ENCODE assay signal across 17 cellular contexts in the genomic region with DNA sequence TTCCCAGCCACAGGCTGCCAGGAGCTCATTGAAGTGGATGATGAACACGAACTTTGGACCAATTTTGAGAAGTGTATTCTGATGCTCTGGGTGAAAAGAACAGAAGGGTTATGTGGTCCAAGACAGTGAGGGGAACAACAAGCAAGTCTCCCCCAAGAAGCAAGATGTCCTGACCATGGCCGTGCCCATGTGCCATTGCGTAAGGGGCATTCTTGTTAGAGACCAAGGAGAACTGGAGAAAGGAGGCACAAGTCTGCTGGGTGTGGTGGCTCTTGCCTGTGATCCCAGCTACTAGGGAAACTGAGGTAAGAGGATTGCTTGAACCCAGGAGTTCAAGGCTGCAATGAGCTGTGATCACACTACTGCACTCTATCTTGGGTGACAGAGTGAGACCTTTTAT. TPM values are rescaled to one million over a fixed set of nuclear protein-coding genes. Genes with fewer than 3 reads are reported as not detected.
DNase-seq lines count a peak whose midpoint lies in the region; ATAC-seq, FAIRE-seq and TF ChIP-seq lines count a peak whose summit lies in the region.
"Had no signal": no experiment of that assay in that cellular context is flagged by ENCODE, and none has a peak within 500 bp of the region (broad histone marks: within the 10 kb centered on the region; RNA-seq: fewer than 3 reads in every experiment).

No MANE protein-coding gene starts in this region.

- no peak for TF ChIP-seq POLR2A in HepG2 (IDR thresholded peaks at IDR 0.05; ENCODE audit: insufficient read depth in 1 of 2, low read depth in 2 of 2, low read length in 2 of 2)
- no peak for TF ChIP-seq POLR2A in right lobe of liver (IDR thresholded peaks at IDR 0.05)

- no peak for TF ChIP-seq CTCF in HepG2 (CRISPR knock-in tag; IDR thresholded peaks at IDR 0.05)
- TF ChIP-seq CTCF in right lobe of liver (IDR thresholded peaks at IDR 0.05), result no peak

- no TSS peak for BruUV-seq in HepG2 (replicated peaks; lab: Mats Ljungman, UMichigan)

- H2AFZ ChIP-seq in HepG2 (ENCODE audit: low read length), result no peak overlapping the region
- H2AFZ ChIP-seq in trophoblast cell (ENCODE audit: insufficient read depth, low read length, poor library complexity), result no peak overlapping the region
- H2AFZ ChIP-seq: GM23248 had no signal

- POLR2A ChIA-PET in HepG2 (lab: Yijun Ruan, JAX), result no interaction called here
- POLR2A ChIA-PET in CD8-positive, alpha-beta memory T cell (lab: Charles Lee), result interaction anchor here (0.6 kb wide), 1 partner anchor 84 kb away, joined by 3 read pairs; no protein-coding TSS in a partner anchor

- H2BK12ac ChIP-seq in trophoblast cell (ENCODE audit: low read length), result peak overlapping the region; percentile 94

- H2AK5ac ChIP-seq in trophoblast cell (ENCODE audit: low read length), result no peak overlapping the region

- H3K4me2 ChIP-seq in HepG2 (ENCODE audit: low read depth, low read length) (no peak overlapping the region), trophoblast cell (ENCODE audit: low read length) (no peak overlapping the region)

- H3K4me1 ChIP-seq in HepG2 (ENCODE audit: insufficient read depth, low read length), result peaks cover 7% of the 10 kb centered on the region; the same call in 1 of the 2 replicates
- no peaks in the 10 kb centered on the region for H3K4me1 ChIP-seq in right lobe of liver
- peaks cover 2 to 3% of the 10 kb centered on the region in 2 experiments for H3K4me1 ChIP-seq in trophoblast cell (ENCODE audit: control insufficient read depth in 1 of 2, insufficient read depth in 2 of 2, low read length in 2 of 2)
- H3K4me1 ChIP-seq in CD8-positive, alpha-beta memory T cell (ENCODE audit: insufficient read depth, low read length), result peaks cover 18% of the 10 kb centered on the region

- no peak overlapping the region for H3K4me3 ChIP-seq in HepG2 (replicated peaks in 1 of 3; ENCODE audit: insufficient read depth in 1 of 3, low read depth in 2 of 3, low read length in 3 of 3)
- no peak overlapping the region for H3K4me3 ChIP-seq in right lobe of liver
- no peak overlapping the region for H3K4me3 ChIP-seq in trophoblast cell (ENCODE audit: low read depth, low read length)
- no peak overlapping the region for H3K4me3 ChIP-seq in CD8-positive, alpha-beta memory T cell (ENCODE audit: low read length)
- H3K4me3 ChIP-seq: GM23248 had no signal

- 7% methylated on average over 3 of the region's 3 CpGs for WGBS in HepG2 (ENCODE audit: low lambda C conversion rate)
- WGBS in right lobe of liver (ENCODE audit: insufficient coverage, low coverage, low lambda C conversion rate, missing lambda C conversion rate), result 74% methylated on average over 3 of the region's 3 CpGs
- no CpG with 5 or more reads among the region's 3 CpGs for WGBS in trophoblast cell (ENCODE audit: extremely low coverage, insufficient coverage, insufficient read length)

- in situ Hi-C loops in HepG2 (cut with HindIII; ENCODE audit: extremely low pct_ligation_motif_present, low pct_unique_long_range_greater_than_20kb), result no loop called here

- no peak overlapping the region for H2BK5ac ChIP-seq in trophoblast cell (ENCODE audit: low read depth, low read length, poor library complexity)

- no peak overlapping the region for H3K14ac ChIP-seq in trophoblast cell (ENCODE audit: low read length)

- TF ChIP-seq RAD21 in HepG2 (CRISPR knock-in tag; IDR thresholded peaks at IDR 0.05), result no peak
- TF ChIP-seq RAD21 in Ishikawa (IDR thresholded peaks at IDR 0.05; ENCODE audit: low read depth), result no peak

- no peak overlapping the region for H4K12ac ChIP-seq in trophoblast cell (ENCODE audit: low read depth, low read length)

- no peaks in the 10 kb centered on the region for H3K9me3 Mint-ChIP-seq in CD8-positive, alpha-beta memory T cell
- H3K9me3 Mint-ChIP-seq: CD4-positive, alpha-beta memory T cell had no signal

- no peak overlapping the region for H4K8ac ChIP-seq in trophoblast cell (ENCODE audit: low read depth, low read length)

- no peak for TF ChIP-seq EP300 in HepG2 (IDR thresholded peaks at IDR 0.05; ENCODE audit: low read depth in 2 of 2, low read length in 2 of 2)
- no peak for TF ChIP-seq EP300 in HepG2 (CRISPR knock-in tag; IDR thresholded peaks at IDR 0.05; ENCODE audit: borderline replicate concordance)
- TF ChIP-seq EP300 in Ishikawa (IDR thresholded peaks at IDR 0.05; ENCODE audit: borderline replicate concordance), result no peak

- FAIRE-seq in HepG2 (lab: Jason Lieb, UNC), result no peak
- FAIRE-seq: G401.6, GM12892, H1 had no signal

- no peak overlapping the region for H3K23ac ChIP-seq in trophoblast cell (ENCODE audit: low read length)

- H3K4me3 Mint-ChIP-seq in CD8-positive, alpha-beta memory T cell, result no peak overlapping the region
- H3K4me3 Mint-ChIP-seq: CD4-positive, alpha-beta memory T cell; H9 had no signal

- H4K20me1 ChIP-seq in HepG2 (ENCODE audit: insufficient read depth, low read length), result no peaks in the 10 kb centered on the region

- peak overlapping the region in 1 of 8 donors; percentile 54 for H3K27ac Mint-ChIP-seq in CD8-positive, alpha-beta memory T cell
- H3K27ac Mint-ChIP-seq: H9 had no signal

- H3K27me3 Mint-ChIP-seq in CD8-positive, alpha-beta memory T cell, result peaks cover 0 to 2% of the 10 kb centered on the region in 2 donors
- H3K27me3 Mint-ChIP-seq: CD4-positive, alpha-beta memory T cell had no signal

- H3K9me3 ChIP-seq in HepG2 (ENCODE audit: low read length), result no peaks in the 10 kb centered on the region
- no peaks in the 10 kb centered on the region for H3K9me3 ChIP-seq in right lobe of liver
- no peaks in the 10 kb centered on the region for H3K9me3 ChIP-seq in trophoblast cell (ENCODE audit: insufficient read depth, low read depth, low read length)
- no peaks in the 10 kb centered on the region for H3K9me3 ChIP-seq in CD8-positive, alpha-beta memory T cell (ENCODE audit: low read length)
- H3K9me3 ChIP-seq: Caco-2 had no signal

- CTCF ChIA-PET in HepG2 (lab: Yijun Ruan, JAX; ENCODE audit: low intra/inter-chr PET ratio, low total read pairs), result interaction anchor here (1.7 kb wide), 1 partner anchor 263 kb away, joined by 4 read pairs; no protein-coding TSS in a partner anchor
- CTCF ChIA-PET in CD8-positive, alpha-beta memory T cell (lab: Charles Lee), result interaction anchor here (1.0 to 11.7 kb wide), 4 partner anchors 12 to 144 kb away, joined by 3 to 276 read pairs (median 4); partner anchors contain the start of gene GPR183

- intact Hi-C loops in HepG2 (cut with micrococcal nuclease; ENCODE audit: unreplicated experiment) (no loop called here), right lobe of liver (cut with DNase I) (loop anchor here in 1 of 2 donors (10.0 kb wide), 1 partner anchor 261 kb away; no protein-coding TSS in a partner anchor)

- H3K36me3 ChIP-seq in HepG2 (replicated peaks in 1 of 2; ENCODE audit: control insufficient read depth in 1 of 2, insufficient read depth in 2 of 2, low read length in 2 of 2) (no peaks in the 10 kb centered on the region), right lobe of liver (no peaks in the 10 kb centered on the region), trophoblast cell (ENCODE audit: control insufficient read depth in 1 of 2, insufficient read depth in 2 of 2, low read length in 2 of 2) (no peaks in the 10 kb centered on the region)
- no peaks in the 10 kb centered on the region for H3K36me3 ChIP-seq in CD8-positive, alpha-beta memory T cell (ENCODE audit: insufficient read depth, low read length)

- H3K27me3 ChIP-seq in HepG2 (ENCODE audit: control insufficient read depth in 1 of 2, insufficient read depth in 2 of 2, low read length in 2 of 2) (peaks cover 0 to 7% of the 10 kb centered on the region in 2 experiments; a peak in 1 of 5 replicates), right lobe of liver (no peaks in the 10 kb centered on the region), trophoblast cell (ENCODE audit: insufficient read depth, low read length) (no peaks in the 10 kb centered on the region)
- H3K27me3 ChIP-seq in CD8-positive, alpha-beta memory T cell (ENCODE audit: insufficient read depth, low read length, poor library complexity, severe bottlenecking), result no peaks in the 10 kb centered on the region

- H3K18ac ChIP-seq in trophoblast cell (ENCODE audit: low read length), result no peak overlapping the region

- H4K91ac ChIP-seq in trophoblast cell (ENCODE audit: low read depth, low read length), result no peak overlapping the region

- no peaks in the 10 kb centered on the region for H3K79me2 ChIP-seq in HepG2 (ENCODE audit: insufficient read depth, low read length)
- no peaks in the 10 kb centered on the region for H3K79me2 ChIP-seq in trophoblast cell (ENCODE audit: control insufficient read depth, insufficient read depth, low read length, poor library complexity)

- H2BK120ac ChIP-seq in trophoblast cell (ENCODE audit: insufficient read depth, low read length, poor library complexity), result no peak overlapping the region

- peaks cover 18 to 24% (median 19%) of the 10 kb centered on the region in 3 donors for H3K4me1 Mint-ChIP-seq in CD8-positive, alpha-beta memory T cell

- DNase-seq in HepG2 (ENCODE audit: low spot score) (no peak), right lobe of liver (no peak), trophoblast cell (no peak)
- no peak for DNase-seq in CD8-positive, alpha-beta memory T cell
- DNase-seq: C1 segment of cervical spinal cord; Caco-2; CD4-positive, alpha-beta memory T cell; DMS153; DND-41; GM23248; H9 had no signal

- ATAC-seq in HepG2, result no peak
- ATAC-seq in right lobe of liver, result no peak
- no peak for ATAC-seq in HG03095 (IDR thresholded peaks at IDR 0.05; ENCODE audit: unreplicated experiment)
- ATAC-seq: HCT116 had no signal

- H3K9ac ChIP-seq in HepG2 (ENCODE audit: insufficient read depth, low read depth, low read length), result no peak overlapping the region
- no peak overlapping the region for H3K9ac ChIP-seq in trophoblast cell (ENCODE audit: low read length)
- H3K9ac ChIP-seq: GM23248 had no signal

- peaks cover 1% of the 10 kb centered on the region for H3K79me1 ChIP-seq in trophoblast cell (ENCODE audit: low read length)

- H3K27ac ChIP-seq in HepG2 (ENCODE audit: extremely low read length, insufficient read depth, low read length) (no peak overlapping the region), right lobe of liver (no peak overlapping the region), trophoblast cell (ENCODE audit: low read depth, low read length) (no peak overlapping the region)
- H3K27ac ChIP-seq in CD8-positive, alpha-beta memory T cell (ENCODE audit: low read depth, low read length), result no peak overlapping the region
- H3K27ac ChIP-seq: GM23248 had no signal

- H3K36me3 Mint-ChIP-seq in CD8-positive, alpha-beta memory T cell, result no peaks in the 10 kb centered on the region
- H3K36me3 Mint-ChIP-seq: CD4-positive, alpha-beta memory T cell had no signal

- H3K4ac ChIP-seq in trophoblast cell (ENCODE audit: low read depth, low read length), result no peak overlapping the region

RNA-seq across cellular contexts. Expression of gene UBAC2, which starts 27.0 kb away (rescaled TPM):
- total RNA-seq in HepG2 (2016; rRNA removed; fragmentation: Illumina TruSeq; extraction: Trizol) (44.0 and 61.3 TPM in 2 replicates), right lobe of liver (10 to 100 TPM; 30.2 to 45.0 (median 37.0) TPM)
- 34.9 and 39.6 TPM in 2 replicates for total RNA-seq in HepG2 (2016; cell fraction: cytosol; rRNA removed; fragmentation: Illumina TruSeq; extraction: Trizol; ENCODE audit: low read depth)
- total RNA-seq in HepG2 (2016; cell fraction: insoluble cytoplasmic fraction; rRNA removed; fragmentation: Illumina TruSeq; extraction: Trizol), result 38.5 and 64.4 TPM in 2 replicates
- 63.6 and 68.1 TPM in 2 replicates for total RNA-seq in HepG2 (2016; cell fraction: membrane; rRNA removed; fragmentation: Illumina TruSeq; extraction: Trizol)
- 53.7 and 64.6 TPM in 2 replicates for total RNA-seq in HepG2 (2016; cell fraction: nucleus; rRNA removed; fragmentation: Illumina TruSeq; extraction: Trizol)
- 80.8 and 84.2 TPM in 2 replicates for polyA plus RNA-seq in HepG2 (2011; rRNA removed)
- 69.1 and 91.4 TPM in 2 replicates for polyA plus RNA-seq in HepG2 (2011; cell fraction: cytosol; rRNA removed)
- polyA plus RNA-seq in HepG2 (2011; cell fraction: nucleus; rRNA removed), result 25.5 and 30.1 TPM in 2 replicates
- polyA plus RNA-seq in HepG2 (2012), result 63.7 and 72.4 TPM in 2 replicates
- polyA plus RNA-seq in HepG2 (2016; cell fraction: cytosol; fragmentation: Illumina TruSeq; extraction: Trizol; ENCODE audit: low read depth), result 37.1 and 38.0 TPM in 2 replicates
- polyA plus RNA-seq in HepG2 (2016; cell fraction: insoluble cytoplasmic fraction; fragmentation: Illumina TruSeq; extraction: Trizol; ENCODE audit: low read depth), result 45.9 TPM in 2 replicates
- 59.7 and 64.1 TPM in 2 replicates for polyA plus RNA-seq in HepG2 (2016; cell fraction: membrane; fragmentation: Illumina TruSeq; extraction: Trizol; ENCODE audit: low read depth)
- 80.9 and 85.2 TPM in 2 replicates for polyA plus RNA-seq in HepG2 (2016; cell fraction: nucleus; fragmentation: Illumina TruSeq; extraction: Trizol; ENCODE audit: insufficient read depth, low read depth)
- polyA minus RNA-seq in HepG2 (2011; rRNA and poly(A)+ RNA removed; ENCODE audit: low replicate concordance), result 58.0 and 61.9 TPM in 2 replicates
- 29.7 and 34.9 TPM in 2 replicates for polyA minus RNA-seq in HepG2 (2011; cell fraction: cytosol; rRNA and poly(A)+ RNA removed)
- 31.5 and 38.0 TPM in 2 replicates for polyA minus RNA-seq in HepG2 (2011; cell fraction: nucleus; rRNA and poly(A)+ RNA removed)
- 63.6 and 64.8 TPM in 2 replicates for polyA plus RNA-seq in trophoblast cell (2013)
- 10 to 100 TPM; 62.3 to 63.7 TPM for total RNA-seq in CD8-positive, alpha-beta memory T cell
- polyA plus RNA-seq in CD8-positive, alpha-beta memory T cell, result 160 TPM
